Comparison of ENCODE assay signal across 13 cellular contexts in genomic region chr2:192146069-192147006, GRCh38. TPM values are rescaled to one million over a fixed set of nuclear protein-coding genes. Genes with fewer than 3 reads are reported as not detected.
DNase-seq lines count a peak whose midpoint lies in the region; ATAC-seq, FAIRE-seq and TF ChIP-seq lines count a peak whose summit lies in the region.
"Had no signal": no experiment of that assay in that cellular context is flagged by ENCODE, and none has a peak within 500 bp of the region (broad histone marks: within the 10 kb centered on the region; RNA-seq: fewer than 3 reads in every experiment).

No MANE protein-coding gene starts in this region.

- TF ChIP-seq CTCF in A549 (IDR thresholded peaks at IDR 0.05) = no peak
- no peak for TF ChIP-seq CTCF in astrocyte of the cerebellum (IDR thresholded peaks at IDR 0.05; ENCODE audit: low read depth, low read length, missing control alignments)
- TF ChIP-seq CTCF in upper lobe of right lung (IDR thresholded peaks at IDR 0.05) = no peak

- H3K9me3 ChIP-seq in A549 = no peaks in the 10 kb centered on the region
- H3K9me3 ChIP-seq in CD8-positive, alpha-beta memory T cell (ENCODE audit: low read length) = no peaks in the 10 kb centered on the region
- no peaks in the 10 kb centered on the region for H3K9me3 ChIP-seq in upper lobe of right lung

- intact Hi-C loops in upper lobe of right lung (cut with DNase I) = no loop called here

- CTCF ChIA-PET in A549 (lab: Yijun Ruan, JAX) = interaction anchor here (1.0 to 1.1 kb wide), 2 partner anchors 16 to 334 kb away, joined by 3 to 4 read pairs; no protein-coding TSS in a partner anchor
- CTCF ChIA-PET in CD8-positive, alpha-beta memory T cell (lab: Charles Lee) = no interaction called here

- ATAC-seq in A549 = peak; percentile 46 to 68; a peak in 4 of 6 replicates
- no peak for ATAC-seq in upper lobe of right lung
- ATAC-seq: naive thymus-derived CD4-positive, alpha-beta T cell had no signal

- DNase-seq in A549 (ENCODE audit: low read depth in 1 of 2, low spot score in 1 of 2) (peak in 1 of 2 experiments; percentile 18), HCEC 1CT (peak; percentile 82), astrocyte of the cerebellum (ENCODE audit: low read depth) (peak; percentile 38), glomerular endothelial cell (ENCODE audit: extremely low read depth, low read depth, low spot score) (peak; percentile 5), upper lobe of right lung (no peak), COLO668 (lab: John Stamatoyannopoulos, UW; ENCODE audit: unreplicated experiment) (no peak), SKM-1 (lab: John Stamatoyannopoulos, UW; ENCODE audit: unreplicated experiment) (no peak)
- DNase-seq in CD8-positive, alpha-beta memory T cell = no peak
- DNase-seq: activated effector memory CD4-positive, alpha-beta T cell treated with Interleukin-2 at 50 U/mL for 16 hours; cortex of kidney; naive thymus-derived CD4-positive, alpha-beta T cell; NCI-H2029 had no signal

- H3K36me3 Mint-ChIP-seq in CD8-positive, alpha-beta memory T cell = no peaks in the 10 kb centered on the region
- H3K36me3 Mint-ChIP-seq: naive thymus-derived CD4-positive, alpha-beta T cell had no signal

- no peaks in the 10 kb centered on the region for H3K9me3 Mint-ChIP-seq in CD8-positive, alpha-beta memory T cell

- POLR2A ChIA-PET in A549 (lab: Yijun Ruan, JAX) = interaction anchor here (0.6 kb wide), 1 partner anchor 10 kb away, joined by 3 read pairs; no protein-coding TSS in a partner anchor
- POLR2A ChIA-PET in CD8-positive, alpha-beta memory T cell (lab: Charles Lee) = no interaction called here

- TF ChIP-seq RAD21 in A549 (conservative IDR thresholded peaks at IDR 0.05 in 1 of 2, IDR thresholded peaks at IDR 0.05 in 1 of 2) = no peak

- H3K27me3 Mint-ChIP-seq in CD8-positive, alpha-beta memory T cell = peaks cover 0 to 29% of the 10 kb centered on the region in 2 donors

- no peak overlapping the region for H3K4me3 Mint-ChIP-seq in CD8-positive, alpha-beta memory T cell
- H3K4me3 Mint-ChIP-seq: naive thymus-derived CD4-positive, alpha-beta T cell had no signal

- H3K27ac ChIP-seq in A549 (peak overlapping the region; percentile 30 to 40; a peak in 2 of 6 replicates), upper lobe of right lung (no peak overlapping the region)
- no peak overlapping the region for H3K27ac ChIP-seq in CD8-positive, alpha-beta memory T cell (ENCODE audit: low read depth, low read length)
- H3K27ac ChIP-seq: BLaER1 treated with 17β-estradiol and CSF1 and Interleukin-3, amounts not matched to agents 10 nM and 100 nM had no signal

- H3K4me3 ChIP-seq in A549 (no peak overlapping the region), astrocyte of the cerebellum (ENCODE audit: low read depth, low read length) (no peak overlapping the region), upper lobe of right lung (no peak overlapping the region)
- H3K4me3 ChIP-seq in CD8-positive, alpha-beta memory T cell (ENCODE audit: low read length) = no peak overlapping the region
- H3K4me3 ChIP-seq: BLaER1 treated with 17β-estradiol and CSF1 and Interleukin-3, amounts not matched to agents 10 nM and 100 nM had no signal

- H3K27me3 ChIP-seq in CD8-positive, alpha-beta memory T cell (ENCODE audit: insufficient read depth, low read length, poor library complexity, severe bottlenecking) = no peaks in the 10 kb centered on the region
- H3K27me3 ChIP-seq in upper lobe of right lung = no peaks in the 10 kb centered on the region

- no peak for TF ChIP-seq EP300 in A549 (IDR thresholded peaks at IDR 0.05)

- no peak overlapping the region for H3K27ac Mint-ChIP-seq in CD8-positive, alpha-beta memory T cell
- H3K27ac Mint-ChIP-seq: naive thymus-derived CD4-positive, alpha-beta T cell had no signal

- TF ChIP-seq POLR2A in A549 (IDR thresholded peaks at IDR 0.05; ENCODE audit: low read length) = no peak

- WGBS in A549 (ENCODE audit: missing lambda C conversion rate) = 84% methylated on average over 1 of the region's 1 CpG

- FAIRE-seq in A549 (lab: Jason Lieb, UNC) = no peak

- H3K4me1 ChIP-seq in A549 (peaks cover 15% of the 10 kb centered on the region), upper lobe of right lung (peaks cover 31% of the 10 kb centered on the region)
- H3K4me1 ChIP-seq in CD8-positive, alpha-beta memory T cell (ENCODE audit: insufficient read depth, low read length) = no peaks in the 10 kb centered on the region

- H3K4me2 ChIP-seq in A549 = peak overlapping the region; percentile 44

- no peaks in the 10 kb centered on the region for H3K4me1 Mint-ChIP-seq in CD8-positive, alpha-beta memory T cell
- H3K4me1 Mint-ChIP-seq: naive thymus-derived CD4-positive, alpha-beta T cell had no signal

- in situ Hi-C loops in astrocyte of the cerebellum (cut with HindIII; ENCODE audit: low sequenced_read_pairs) = no loop called here

- H3K36me3 ChIP-seq in CD8-positive, alpha-beta memory T cell (ENCODE audit: insufficient read depth, low read length) = no peaks in the 10 kb centered on the region
- H3K36me3 ChIP-seq in upper lobe of right lung = no peaks in the 10 kb centered on the region
- H3K36me3 ChIP-seq: BLaER1 treated with 17β-estradiol and CSF1 and Interleukin-3, amounts not matched to agents 10 nM and 100 nM had no signal

TF ChIP-seq in A549, 52 proteins besides CTCF, POLR2A, EP300 and RAD21:
- TF ChIP-seq TP53 (CRISPR knock-in tag; IDR thresholded peaks at IDR 0.05) (no peak), JUNB (IDR thresholded peaks at IDR 0.05) (0 out of 2 replicates have a peak, but pooled peaks have one; percentile 34), KDM1A (IDR thresholded peaks at IDR 0.05; ENCODE audit: low read depth) (no peak), FOSL2 (IDR thresholded peaks at IDR 0.05) (peak; percentile 49; the same call in 1 of the 2 replicates), FOSL2 (CRISPR knock-in tag; IDR thresholded peaks at IDR 0.05) (peak; percentile 57)

RNA-seq across cellular contexts. Expression of gene TMEFF2, which starts 48.4 kb away (rescaled TPM):
- polyA plus RNA-seq in A549 (2011; rRNA removed) (0.30 and 0.32 TPM in 2 replicates), A549 (2017; fragmentation: RNase III; extraction: RNeasy Plus Mini Kit Qiagen cat#74134 plus additional on column Dnase treatment) (0.29 to 0.70 TPM (median 0.46 TPM) in 3 replicates)
- 0.22 and 0.35 TPM in 2 replicates for polyA plus RNA-seq in A549 (2012; cell fraction: cytosol; rRNA removed)
- polyA plus RNA-seq in A549 (2012; cell fraction: nucleus; rRNA removed) = 0.18 and 0.24 TPM in 2 replicates
- polyA minus RNA-seq in A549 (2011; rRNA and poly(A)+ RNA removed) = 0.08 TPM in 1 of 2 replicates, not detected in the other
- total RNA-seq in glomerular endothelial cell (not detected in 2 replicates), upper lobe of right lung (not detected)
- not detected for total RNA-seq in CD8-positive, alpha-beta memory T cell
- not detected for polyA plus RNA-seq in CD8-positive, alpha-beta memory T cell
- total RNA-seq: naive thymus-derived CD4-positive, alpha-beta T cell had no signal
- polyA plus RNA-seq: naive thymus-derived CD4-positive, alpha-beta T cell had no signal

Comparison
In these comparisons a context has a peak if more than half of its experiments do, and no peak if none do; other contexts are left out.
1. DNase-seq: peak in HCEC 1CT (single experiment), astrocyte of the cerebellum (single experiment) and glomerular endothelial cell (single experiment); none in CD8-positive, alpha-beta memory T cell (0 of 5), upper lobe of right lung (single experiment), COLO668 (single experiment) and SKM-1 (single experiment).
2. H3K27ac ChIP-seq: peak in A549 (2 of 2); none in CD8-positive, alpha-beta memory T cell (single experiment) and upper lobe of right lung (single experiment).